ENCODE assay signal across 9 cellular contexts in genomic region chr5:132778129-132778528, GRCh38. TPM values are rescaled to one million over a fixed set of nuclear protein-coding genes. Genes with fewer than 3 reads are reported as not detected.
DNase-seq lines count a peak whose midpoint lies in the region; ATAC-seq lines count a peak whose summit lies in the region.
"Had no signal": no experiment of that assay in that cellular context is flagged by ENCODE, and none has a peak within 500 bp of the region (broad histone marks: within the 10 kb centered on the region; RNA-seq: fewer than 3 reads in every experiment).

No MANE protein-coding gene starts in this region.

- no peak overlapping the region for H3K27ac Mint-ChIP-seq in activated T-helper 17 cell treated with anti-CD3 and anti-CD28 coated beads, Interleukin-2, amount 50 U/mL, for 72 hours

- H3K9me3 Mint-ChIP-seq in activated T-helper 17 cell treated with anti-CD3 and anti-CD28 coated beads, Interleukin-2, amount 50 U/mL, for 72 hours: no peaks in the 10 kb centered on the region

- H3K27ac ChIP-seq in iPS-18a (ENCODE audit: low read length) (no peak overlapping the region), skin epidermis (peak overlapping the region in 9 of 21 experiments; percentile 41 to 91 (median 87))

- H3K9me3 ChIP-seq in iPS-18a (ENCODE audit: control insufficient read depth, low read depth, low read length): no peaks in the 10 kb centered on the region

- peaks cover 10% of the 10 kb centered on the region for H3K4me1 ChIP-seq in iPS-18a (ENCODE audit: control insufficient read depth, low read depth, low read length)

- peaks cover 16% of the 10 kb centered on the region for H3K27me3 Mint-ChIP-seq in activated T-helper 17 cell treated with anti-CD3 and anti-CD28 coated beads, Interleukin-2, amount 50 U/mL, for 72 hours

- no peak for ATAC-seq in activated T-helper 17 cell treated with anti-CD3 and anti-CD28 coated beads, Interleukin-2, amount 50 U/mL, for 72 hours (replicated peaks)
- ATAC-seq in GM18858 (IDR thresholded peaks at IDR 0.05; ENCODE audit: unreplicated experiment): no peak
- ATAC-seq in HG03432 (IDR thresholded peaks at IDR 0.05; ENCODE audit: unreplicated experiment): no peak

- no peak overlapping the region for H3K9ac ChIP-seq in iPS-18a (ENCODE audit: low read length)

- H3K4me3 ChIP-seq in H7 (ENCODE audit: insufficient read depth, low read depth, low read length): no peak overlapping the region
- H3K4me3 ChIP-seq in iPS-18a (ENCODE audit: low read length): peak overlapping the region; percentile 76
- H3K4me3 ChIP-seq in skin epidermis: peak overlapping the region in 6 of 7 experiments; percentile 47 to 85 (median 74)

- DNase-seq in H7: peak; percentile 44
- no peak for DNase-seq in superior temporal gyrus (ENCODE audit: extremely low spot score)
- no peak for DNase-seq in OCI-M2 (lab: John Stamatoyannopoulos, UW; ENCODE audit: unreplicated experiment)
- DNase-seq: stimulated activated CD8-positive, alpha-beta memory T cell treated with anti-CD3 and anti-CD28 coated beads, Interleukin-4, amount 100 ng/mL, for 48 hours had no signal

- H3K4me3 Mint-ChIP-seq in activated T-helper 17 cell treated with anti-CD3 and anti-CD28 coated beads, Interleukin-2, amount 50 U/mL, for 72 hours: peak overlapping the region; percentile 53

- peaks cover 6% of the 10 kb centered on the region for H3K4me1 Mint-ChIP-seq in activated T-helper 17 cell treated with anti-CD3 and anti-CD28 coated beads, Interleukin-2, amount 50 U/mL, for 72 hours

- H3K36me3 ChIP-seq in H7 (replicated peaks; ENCODE audit: control insufficient read depth, insufficient read depth, low read length): no peaks in the 10 kb centered on the region
- no peaks in the 10 kb centered on the region for H3K36me3 ChIP-seq in iPS-18a (ENCODE audit: control insufficient read depth, low read depth, low read length)

- no peaks in the 10 kb centered on the region for H3K36me3 Mint-ChIP-seq in activated T-helper 17 cell treated with anti-CD3 and anti-CD28 coated beads, Interleukin-2, amount 50 U/mL, for 72 hours (ENCODE audit: low read depth)

- peaks cover 36% of the 10 kb centered on the region for H3K27me3 ChIP-seq in H7 (ENCODE audit: control insufficient read depth, insufficient read depth, low read length)
- peaks cover 50% of the 10 kb centered on the region for H3K27me3 ChIP-seq in iPS-18a (ENCODE audit: control insufficient read depth, insufficient read depth, low read length)

RNA-seq across cellular contexts. Expression of gene SEPTIN8, which starts 1.1 kb away (rescaled TPM):
- total RNA-seq in H7 (2014; rRNA removed; shearing (Covaris generic)): 10.5 and 12.4 TPM in 2 replicates
- 10 to 100 TPM; 13.6 to 14.7 TPM for total RNA-seq in activated T-helper 17 cell treated with anti-CD3 and anti-CD28 coated beads, Interleukin-2, amount 50 U/mL, for 72 hours

RNA-seq across cellular contexts. Expression of gene CCNI2, which starts 30.9 kb away (rescaled TPM):
- total RNA-seq in H7 (2014; rRNA removed; shearing (Covaris generic)): 0.07 and 0.18 TPM in 2 replicates
- 1 to 10 TPM; 1.2 to 3.3 TPM for total RNA-seq in activated T-helper 17 cell treated with anti-CD3 and anti-CD28 coated beads, Interleukin-2, amount 50 U/mL, for 72 hours

RNA-seq across cellular contexts. Expression of gene SOWAHA, which starts 35.0 kb away (rescaled TPM):
- 0.21 TPM in 1 of 2 replicates, not detected in the other for total RNA-seq in H7 (2014; rRNA removed; shearing (Covaris generic))
- total RNA-seq in activated T-helper 17 cell treated with anti-CD3 and anti-CD28 coated beads, Interleukin-2, amount 50 U/mL, for 72 hours: not detected

RNA-seq across cellular contexts. Expression of gene KIF3A, which starts 40.8 kb away (rescaled TPM):
- 2.7 and 3.2 TPM in 2 replicates for total RNA-seq in H7 (2014; rRNA removed; shearing (Covaris generic))
- 10 to 100 TPM in 1 of 2 donors, 1 to 10 TPM in 1; 8.3 to 13.9 TPM for total RNA-seq in activated T-helper 17 cell treated with anti-CD3 and anti-CD28 coated beads, Interleukin-2, amount 50 U/mL, for 72 hours

RNA-seq across cellular contexts. Expression of gene SHROOM1, which starts 52.3 kb away (rescaled TPM):
- total RNA-seq in H7 (2014; rRNA removed; shearing (Covaris generic)): 1.3 and 4.0 TPM in 2 replicates
- 1 to 10 TPM in 1 of 2 donors, under 1 TPM in 1; 0.54 to 3.4 TPM for total RNA-seq in activated T-helper 17 cell treated with anti-CD3 and anti-CD28 coated beads, Interleukin-2, amount 50 U/mL, for 72 hours
